Comparison of ENCODE assay signal across 2 cellular contexts in genomic region chr2:121164042-121164441, GRCh38.
TF ChIP-seq lines count a peak whose summit lies in the region.

No MANE protein-coding gene starts in this region.

TF ChIP-seq in HepG2, 621 proteins besides CTCF, POLR2A, EP300 and RAD21 (continued from another document):
- TF ChIP-seq ZBTB40 (IDR thresholded peaks at IDR 0.05), result no peak
- TF ChIP-seq ZBTB40 (CRISPR knock-in tag; IDR thresholded peaks at IDR 0.05), result peak; percentile 95

TF ChIP-seq in K562, 482 proteins besides CTCF, POLR2A, EP300 and RAD21:
- TF ChIP-seq ZBTB40 (IDR thresholded peaks at IDR 0.05) (peak; percentile 75), ZBTB40 (CRISPR knock-in tag; IDR thresholded peaks at IDR 0.05) (peak; percentile 22; the same call in 1 of the 2 replicates), SREBF2 (CRISPR knock-in tag; IDR thresholded peaks at IDR 0.05) (no peak)
